ENCODE assay signal across 14 cellular contexts in genomic region chr1:85149805-85150204, GRCh38.
"Had no signal": no experiment of that assay in that cellular context is flagged by ENCODE, and none has a peak within 500 bp of the region (broad histone marks: within the 10 kb centered on the region; RNA-seq: fewer than 3 reads in every experiment).

No MANE protein-coding gene starts in this region.

- H3K4me3 ChIP-seq: body of pancreas, lung, mucosa of descending colon had no signal

- H3K9me3 ChIP-seq: body of pancreas, mucosa of descending colon had no signal

- H3K9me3 Mint-ChIP-seq: activated naive CD4-positive, alpha-beta T cell treated with anti-CD3 and anti-CD28 coated beads, Interleukin-2, amount 10 ng/mL, durations not matched to agents 7 days and 5 days had no signal

- H3K27me3 Mint-ChIP-seq: activated naive CD4-positive, alpha-beta T cell treated with anti-CD3 and anti-CD28 coated beads, Interleukin-2, amount 10 ng/mL, durations not matched to agents 7 days and 5 days had no signal

- DNase-seq: activated CD4-positive, alpha-beta T cell treated with anti-CD3 and anti-CD28 coated beads for 1 hour; activated CD4-positive, alpha-beta T cell treated with anti-CD3 and anti-CD28 coated beads, Interleukin-2, amount 50 U/mL, for 48 hours; activated naive CD4-positive, alpha-beta T cell treated with anti-CD3 and anti-CD28 coated beads, Interleukin-2, amount 10 ng/mL, durations not matched to agents 7 days and 5 days; body of pancreas; dermis blood vessel endothelial cell; hippocampal formation; mucosa of descending colon; naive thymus-derived CD8-positive, alpha-beta T cell; nucleus accumbens; stimulated activated CD4-positive, alpha-beta T cell treated with anti-CD3 and anti-CD28 coated beads, Interleukin-2, amount 100 ng/mL, for 24 hours; stimulated activated naive CD4-positive, alpha-beta T cell treated with Interleukin-2 at 50 U/mL for 16 hours; SW 1271 had no signal

- H3K27ac ChIP-seq: body of pancreas had no signal

- H3K27ac Mint-ChIP-seq: activated naive CD4-positive, alpha-beta T cell treated with anti-CD3 and anti-CD28 coated beads, Interleukin-2, amount 10 ng/mL, durations not matched to agents 7 days and 5 days; naive thymus-derived CD8-positive, alpha-beta T cell had no signal

- ATAC-seq: body of pancreas; mucosa of descending colon; naive thymus-derived CD8-positive, alpha-beta T cell; sciatic nerve had no signal

- H3K36me3 Mint-ChIP-seq: activated naive CD4-positive, alpha-beta T cell treated with anti-CD3 and anti-CD28 coated beads, Interleukin-2, amount 10 ng/mL, durations not matched to agents 7 days and 5 days had no signal

- H3K4me3 Mint-ChIP-seq: activated naive CD4-positive, alpha-beta T cell treated with anti-CD3 and anti-CD28 coated beads, Interleukin-2, amount 10 ng/mL, durations not matched to agents 7 days and 5 days; naive thymus-derived CD8-positive, alpha-beta T cell had no signal

- H3K27me3 ChIP-seq: body of pancreas had no signal
